Comparison of ENCODE assay signal across 1 cellular context in the genomic region with DNA sequence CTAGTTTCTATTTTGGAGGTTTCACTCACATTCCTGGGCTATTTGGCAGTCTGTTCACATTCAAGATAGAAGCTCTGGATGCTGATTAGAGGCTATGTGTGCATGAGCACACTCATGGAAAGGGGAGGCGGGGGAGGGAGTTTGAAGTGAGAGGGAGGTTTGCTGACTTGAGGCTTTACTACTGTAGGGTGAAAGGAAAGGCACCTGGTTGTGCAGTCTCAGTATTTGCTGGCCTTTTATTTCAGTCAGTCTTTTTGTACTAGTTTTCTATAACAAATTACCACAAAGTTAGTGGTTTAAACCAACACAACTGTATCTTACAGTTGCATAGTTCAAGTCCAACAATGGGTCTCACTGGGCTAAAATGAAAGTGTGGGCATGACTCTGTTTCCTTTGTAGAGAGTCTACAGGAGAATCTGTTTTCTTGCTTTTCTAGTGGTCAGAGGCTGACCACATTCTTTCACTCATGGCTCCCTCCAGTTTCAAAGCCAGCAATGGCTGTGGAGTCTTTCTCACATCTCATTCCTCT.
TF ChIP-seq lines count a peak whose summit lies in the region.

No MANE protein-coding gene starts in this region.

TF ChIP-seq in WTC11, 78 proteins besides CTCF, POLR2A, EP300 and RAD21 (continued from another document):
- TF ChIP-seq, protein P1, sequence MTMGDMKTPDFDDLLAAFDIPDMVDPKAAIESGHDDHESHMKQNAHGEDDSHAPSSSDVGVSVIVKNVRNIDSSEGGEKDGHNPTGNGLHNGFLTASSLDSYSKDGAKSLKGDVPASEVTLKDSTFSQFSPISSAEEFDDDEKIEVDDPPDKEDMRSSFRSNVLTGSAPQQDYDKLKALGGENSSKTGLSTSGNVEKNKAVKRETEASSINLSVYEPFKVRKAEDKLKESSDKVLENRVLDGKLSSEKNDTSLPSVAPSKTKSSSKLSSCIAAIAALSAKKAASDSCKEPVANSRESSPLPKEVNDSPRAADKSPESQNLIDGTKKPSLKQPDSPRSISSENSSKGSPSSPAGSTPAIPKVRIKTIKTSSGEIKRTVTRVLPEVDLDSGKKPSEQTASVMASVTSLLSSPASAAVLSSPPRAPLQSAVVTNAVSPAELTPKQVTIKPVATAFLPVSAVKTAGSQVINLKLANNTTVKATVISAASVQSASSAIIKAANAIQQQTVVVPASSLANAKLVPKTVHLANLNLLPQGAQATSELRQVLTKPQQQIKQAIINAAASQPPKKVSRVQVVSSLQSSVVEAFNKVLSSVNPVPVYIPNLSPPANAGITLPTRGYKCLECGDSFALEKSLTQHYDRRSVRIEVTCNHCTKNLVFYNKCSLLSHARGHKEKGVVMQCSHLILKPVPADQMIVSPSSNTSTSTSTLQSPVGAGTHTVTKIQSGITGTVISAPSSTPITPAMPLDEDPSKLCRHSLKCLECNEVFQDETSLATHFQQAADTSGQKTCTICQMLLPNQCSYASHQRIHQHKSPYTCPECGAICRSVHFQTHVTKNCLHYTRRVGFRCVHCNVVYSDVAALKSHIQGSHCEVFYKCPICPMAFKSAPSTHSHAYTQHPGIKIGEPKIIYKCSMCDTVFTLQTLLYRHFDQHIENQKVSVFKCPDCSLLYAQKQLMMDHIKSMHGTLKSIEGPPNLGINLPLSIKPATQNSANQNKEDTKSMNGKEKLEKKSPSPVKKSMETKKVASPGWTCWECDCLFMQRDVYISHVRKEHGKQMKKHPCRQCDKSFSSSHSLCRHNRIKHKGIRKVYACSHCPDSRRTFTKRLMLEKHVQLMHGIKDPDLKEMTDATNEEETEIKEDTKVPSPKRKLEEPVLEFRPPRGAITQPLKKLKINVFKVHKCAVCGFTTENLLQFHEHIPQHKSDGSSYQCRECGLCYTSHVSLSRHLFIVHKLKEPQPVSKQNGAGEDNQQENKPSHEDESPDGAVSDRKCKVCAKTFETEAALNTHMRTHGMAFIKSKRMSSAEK (CRISPR knock-in tag; IDR thresholded peaks at IDR 0.05; ENCODE audit: borderline replicate concordance): no peak
- TF ChIP-seq GRHL2 (CRISPR knock-in tag; IDR thresholded peaks at IDR 0.05; ENCODE audit: insufficient replicate concordance, severe bottlenecking) (no peak), RELA (CRISPR knock-in tag; IDR thresholded peaks at IDR 0.05; ENCODE audit: borderline replicate concordance) (no peak), JUN (CRISPR knock-in tag; IDR thresholded peaks at IDR 0.05) (no peak)
